2 cellular contexts compared by ENCODE assay signal in genomic region chr6:167647750-167648470, GRCh38.
TF ChIP-seq lines count a peak whose summit lies in the region.

No MANE protein-coding gene starts in this region.

TF ChIP-seq in H1, 55 proteins besides CTCF, POLR2A, EP300 and RAD21:
- TF ChIP-seq, protein P1, sequence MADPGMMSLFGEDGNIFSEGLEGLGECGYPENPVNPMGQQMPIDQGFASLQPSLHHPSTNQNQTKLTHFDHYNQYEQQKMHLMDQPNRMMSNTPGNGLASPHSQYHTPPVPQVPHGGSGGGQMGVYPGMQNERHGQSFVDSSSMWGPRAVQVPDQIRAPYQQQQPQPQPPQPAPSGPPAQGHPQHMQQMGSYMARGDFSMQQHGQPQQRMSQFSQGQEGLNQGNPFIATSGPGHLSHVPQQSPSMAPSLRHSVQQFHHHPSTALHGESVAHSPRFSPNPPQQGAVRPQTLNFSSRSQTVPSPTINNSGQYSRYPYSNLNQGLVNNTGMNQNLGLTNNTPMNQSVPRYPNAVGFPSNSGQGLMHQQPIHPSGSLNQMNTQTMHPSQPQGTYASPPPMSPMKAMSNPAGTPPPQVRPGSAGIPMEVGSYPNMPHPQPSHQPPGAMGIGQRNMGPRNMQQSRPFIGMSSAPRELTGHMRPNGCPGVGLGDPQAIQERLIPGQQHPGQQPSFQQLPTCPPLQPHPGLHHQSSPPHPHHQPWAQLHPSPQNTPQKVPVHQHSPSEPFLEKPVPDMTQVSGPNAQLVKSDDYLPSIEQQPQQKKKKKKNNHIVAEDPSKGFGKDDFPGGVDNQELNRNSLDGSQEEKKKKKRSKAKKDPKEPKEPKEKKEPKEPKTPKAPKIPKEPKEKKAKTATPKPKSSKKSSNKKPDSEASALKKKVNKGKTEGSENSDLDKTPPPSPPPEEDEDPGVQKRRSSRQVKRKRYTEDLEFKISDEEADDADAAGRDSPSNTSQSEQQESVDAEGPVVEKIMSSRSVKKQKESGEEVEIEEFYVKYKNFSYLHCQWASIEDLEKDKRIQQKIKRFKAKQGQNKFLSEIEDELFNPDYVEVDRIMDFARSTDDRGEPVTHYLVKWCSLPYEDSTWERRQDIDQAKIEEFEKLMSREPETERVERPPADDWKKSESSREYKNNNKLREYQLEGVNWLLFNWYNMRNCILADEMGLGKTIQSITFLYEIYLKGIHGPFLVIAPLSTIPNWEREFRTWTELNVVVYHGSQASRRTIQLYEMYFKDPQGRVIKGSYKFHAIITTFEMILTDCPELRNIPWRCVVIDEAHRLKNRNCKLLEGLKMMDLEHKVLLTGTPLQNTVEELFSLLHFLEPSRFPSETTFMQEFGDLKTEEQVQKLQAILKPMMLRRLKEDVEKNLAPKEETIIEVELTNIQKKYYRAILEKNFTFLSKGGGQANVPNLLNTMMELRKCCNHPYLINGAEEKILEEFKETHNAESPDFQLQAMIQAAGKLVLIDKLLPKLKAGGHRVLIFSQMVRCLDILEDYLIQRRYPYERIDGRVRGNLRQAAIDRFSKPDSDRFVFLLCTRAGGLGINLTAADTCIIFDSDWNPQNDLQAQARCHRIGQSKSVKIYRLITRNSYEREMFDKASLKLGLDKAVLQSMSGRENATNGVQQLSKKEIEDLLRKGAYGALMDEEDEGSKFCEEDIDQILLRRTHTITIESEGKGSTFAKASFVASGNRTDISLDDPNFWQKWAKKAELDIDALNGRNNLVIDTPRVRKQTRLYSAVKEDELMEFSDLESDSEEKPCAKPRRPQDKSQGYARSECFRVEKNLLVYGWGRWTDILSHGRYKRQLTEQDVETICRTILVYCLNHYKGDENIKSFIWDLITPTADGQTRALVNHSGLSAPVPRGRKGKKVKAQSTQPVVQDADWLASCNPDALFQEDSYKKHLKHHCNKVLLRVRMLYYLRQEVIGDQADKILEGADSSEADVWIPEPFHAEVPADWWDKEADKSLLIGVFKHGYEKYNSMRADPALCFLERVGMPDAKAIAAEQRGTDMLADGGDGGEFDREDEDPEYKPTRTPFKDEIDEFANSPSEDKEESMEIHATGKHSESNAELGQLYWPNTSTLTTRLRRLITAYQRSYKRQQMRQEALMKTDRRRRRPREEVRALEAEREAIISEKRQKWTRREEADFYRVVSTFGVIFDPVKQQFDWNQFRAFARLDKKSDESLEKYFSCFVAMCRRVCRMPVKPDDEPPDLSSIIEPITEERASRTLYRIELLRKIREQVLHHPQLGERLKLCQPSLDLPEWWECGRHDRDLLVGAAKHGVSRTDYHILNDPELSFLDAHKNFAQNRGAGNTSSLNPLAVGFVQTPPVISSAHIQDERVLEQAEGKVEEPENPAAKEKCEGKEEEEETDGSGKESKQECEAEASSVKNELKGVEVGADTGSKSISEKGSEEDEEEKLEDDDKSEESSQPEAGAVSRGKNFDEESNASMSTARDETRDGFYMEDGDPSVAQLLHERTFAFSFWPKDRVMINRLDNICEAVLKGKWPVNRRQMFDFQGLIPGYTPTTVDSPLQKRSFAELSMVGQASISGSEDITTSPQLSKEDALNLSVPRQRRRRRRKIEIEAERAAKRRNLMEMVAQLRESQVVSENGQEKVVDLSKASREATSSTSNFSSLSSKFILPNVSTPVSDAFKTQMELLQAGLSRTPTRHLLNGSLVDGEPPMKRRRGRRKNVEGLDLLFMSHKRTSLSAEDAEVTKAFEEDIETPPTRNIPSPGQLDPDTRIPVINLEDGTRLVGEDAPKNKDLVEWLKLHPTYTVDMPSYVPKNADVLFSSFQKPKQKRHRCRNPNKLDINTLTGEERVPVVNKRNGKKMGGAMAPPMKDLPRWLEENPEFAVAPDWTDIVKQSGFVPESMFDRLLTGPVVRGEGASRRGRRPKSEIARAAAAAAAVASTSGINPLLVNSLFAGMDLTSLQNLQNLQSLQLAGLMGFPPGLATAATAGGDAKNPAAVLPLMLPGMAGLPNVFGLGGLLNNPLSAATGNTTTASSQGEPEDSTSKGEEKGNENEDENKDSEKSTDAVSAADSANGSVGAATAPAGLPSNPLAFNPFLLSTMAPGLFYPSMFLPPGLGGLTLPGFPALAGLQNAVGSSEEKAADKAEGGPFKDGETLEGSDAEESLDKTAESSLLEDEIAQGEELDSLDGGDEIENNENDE (IDR thresholded peaks at IDR 0.05; ENCODE audit: insufficient replicate concordance, low read length), result no peak
TF ChIP-seq in H1: peak in this region for 0.

TF ChIP-seq in liver, 16 proteins besides CTCF, POLR2A, EP300 and RAD21:
- TF ChIP-seq RXRA (IDR thresholded peaks at IDR 0.05) (no peak), REST (IDR thresholded peaks at IDR 0.05) (peak; percentile 94)
